ENCODE assay signal across 1 cellular context in genomic region chr4:88720749-88721428, GRCh38.
TF ChIP-seq lines count a peak whose summit lies in the region.

No MANE protein-coding gene starts in this region.

TF ChIP-seq in HepG2, 621 proteins besides CTCF, POLR2A, EP300 and RAD21:
- TF ChIP-seq ERF (CRISPR knock-in tag; IDR thresholded peaks at IDR 0.05) (no peak), MBD4 (IDR thresholded peaks at IDR 0.05; ENCODE audit: borderline replicate concordance, low read length) (0 out of 2 replicates have a peak, but pooled peaks have one; percentile 27)
TF ChIP-seq in HepG2: peak in this region for 1.
